In genomic region chrX:23764183-23764582, GRCh38 we compare ENCODE assay signal across 36 cellular contexts.
"Had no signal": no experiment of that assay in that cellular context is flagged by ENCODE, and none has a peak within 500 bp of the region (broad histone marks: within the 10 kb centered on the region; RNA-seq: fewer than 3 reads in every experiment).

No MANE protein-coding gene starts in this region.

- H3K27ac ChIP-seq: KMS-11, RWPE1, VCaP had no signal

- H3K4me2 ChIP-seq: KMS-11 had no signal

- ATAC-seq: activated CD8-positive, alpha-beta memory T cell treated with anti-CD3 and anti-CD28 coated beads, Interleukin-2, amount 10 ng/mL, durations not matched to agents 7 days and 5 days; activated naive CD8-positive, alpha-beta T cell treated with anti-CD3 and anti-CD28 coated beads, Interleukin-2, amount 50 U/mL, for 24 hours; PC-3; Right ventricle myocardium inferior; SK-N-SH treated with all-trans-retinoic acid at 6 μM for 48 hours had no signal

- H3K27ac Mint-ChIP-seq: activated B cell treated with CpG ODN at 0.5 μM for 24 hours; activated CD4-positive, alpha-beta memory T cell treated with anti-CD3 and anti-CD28 coated beads for 36 hours; activated CD8-positive, alpha-beta memory T cell treated with anti-CD3 and anti-CD28 coated beads, Interleukin-2, amount 10 ng/mL, durations not matched to agents 7 days and 5 days; activated naive CD4-positive, alpha-beta T cell treated with anti-CD3 and anti-CD28 coated beads, Interleukin-2, amount 10 ng/mL, durations not matched to agents 7 days and 5 days; activated naive CD8-positive, alpha-beta T cell; activated naive CD8-positive, alpha-beta T cell treated with anti-CD3 and anti-CD28 coated beads, Interleukin-2, amount 50 U/mL, for 24 hours had no signal

- H3K4me3 Mint-ChIP-seq: activated B cell treated with CpG ODN at 0.5 μM for 24 hours; activated CD4-positive, alpha-beta memory T cell treated with anti-CD3 and anti-CD28 coated beads for 36 hours; activated CD8-positive, alpha-beta memory T cell treated with anti-CD3 and anti-CD28 coated beads, Interleukin-2, amount 10 ng/mL, durations not matched to agents 7 days and 5 days; activated naive CD4-positive, alpha-beta T cell treated with anti-CD3 and anti-CD28 coated beads, Interleukin-2, amount 10 ng/mL, durations not matched to agents 7 days and 5 days; activated naive CD8-positive, alpha-beta T cell; activated naive CD8-positive, alpha-beta T cell treated with anti-CD3 and anti-CD28 coated beads, Interleukin-2, amount 50 U/mL, for 24 hours; brain had no signal

- H3K9me3 Mint-ChIP-seq: activated B cell treated with CpG ODN at 0.5 μM for 24 hours; activated CD4-positive, alpha-beta memory T cell treated with anti-CD3 and anti-CD28 coated beads for 36 hours; activated naive CD4-positive, alpha-beta T cell treated with anti-CD3 and anti-CD28 coated beads, Interleukin-2, amount 10 ng/mL, durations not matched to agents 7 days and 5 days; activated naive CD8-positive, alpha-beta T cell treated with anti-CD3 and anti-CD28 coated beads, Interleukin-2, amount 50 U/mL, for 24 hours had no signal

- DNase-seq: activated B cell treated with CpG ODN at 0.5 μM for 24 hours; activated CD4-positive, alpha-beta memory T cell treated with anti-CD3 and anti-CD28 coated beads for 36 hours; activated CD4-positive, alpha-beta T cell treated with anti-CD3 and anti-CD28 coated beads for 4 hours; activated CD4-positive, alpha-beta T cell treated with anti-CD3 and anti-CD28 coated beads, Interleukin-2, amount 50 U/mL, for 1 hour; activated CD4-positive, CD25-positive, alpha-beta regulatory T cell treated with anti-CD3 and anti-CD28 coated beads, Interleukin-2, amount 50 U/mL, for 72 hours; activated CD8-positive, alpha-beta memory T cell treated with anti-CD3 and anti-CD28 coated beads for 24 hours; activated CD8-positive, alpha-beta memory T cell treated with anti-CD3 and anti-CD28 coated beads, Interleukin-2, amount 10 ng/mL, durations not matched to agents 7 days and 5 days; activated CD8-positive, alpha-beta memory T cell treated with anti-CD3 and anti-CD28 coated beads, Interleukin-2, amount 50 U/mL, for 48 hours; activated effector memory CD4-positive, alpha-beta T cell treated with Interleukin-2 at 50 U/mL for 16 hours; activated naive CD4-positive, alpha-beta T cell treated with anti-CD3 and anti-CD28 coated beads, Interleukin-2, amount 10 ng/mL, durations not matched to agents 7 days and 5 days; activated naive CD8-positive, alpha-beta T cell treated with anti-CD3 and anti-CD28 coated beads, Interleukin-2, amount 50 U/mL, for 24 hours; activated T-cell treated with anti-CD3 and anti-CD28 coated beads, Interleukin-2, amount 50 U/mL, for 48 hours; anterior cingulate cortex; MM.1S; MV-4-11; NCI-H1436 treated with DMSO at 0.1 percent for 48 hours; NCI-H1694 treated with DMSO at 0.1 percent for 48 hours; NCI-H2171; NCI-H510A; NCI-H526; NCI-H748 treated with DMSO at 0.1 percent for 48 hours; NK-92 treated with Interleukin-12 subunit alpha and Interleukin-12 subunit beta, amount 100 ng/mL, for 24 hours; PC-3; SIG-M5; T-helper 1 cell; T-helper 2 cell; T-helper 9 cell had no signal

- H3K36me3 Mint-ChIP-seq: activated CD4-positive, alpha-beta memory T cell treated with anti-CD3 and anti-CD28 coated beads for 36 hours; activated CD8-positive, alpha-beta memory T cell treated with anti-CD3 and anti-CD28 coated beads, Interleukin-2, amount 10 ng/mL, durations not matched to agents 7 days and 5 days; activated naive CD4-positive, alpha-beta T cell treated with anti-CD3 and anti-CD28 coated beads, Interleukin-2, amount 10 ng/mL, durations not matched to agents 7 days and 5 days; activated naive CD8-positive, alpha-beta T cell; brain had no signal

- FAIRE-seq: bronchial epithelial cell, RCC 7860 had no signal

- H3K9ac ChIP-seq: KMS-11 had no signal

- H3K4me1 Mint-ChIP-seq: activated B cell treated with CpG ODN at 0.5 μM for 24 hours; activated CD8-positive, alpha-beta memory T cell treated with anti-CD3 and anti-CD28 coated beads, Interleukin-2, amount 10 ng/mL, durations not matched to agents 7 days and 5 days; activated naive CD4-positive, alpha-beta T cell treated with anti-CD3 and anti-CD28 coated beads, Interleukin-2, amount 10 ng/mL, durations not matched to agents 7 days and 5 days; activated naive CD8-positive, alpha-beta T cell treated with anti-CD3 and anti-CD28 coated beads, Interleukin-2, amount 50 U/mL, for 24 hours; brain had no signal

- H3K27me3 Mint-ChIP-seq: activated B cell treated with CpG ODN at 0.5 μM for 24 hours; activated CD4-positive, alpha-beta memory T cell treated with anti-CD3 and anti-CD28 coated beads for 36 hours; activated CD8-positive, alpha-beta memory T cell treated with anti-CD3 and anti-CD28 coated beads, Interleukin-2, amount 10 ng/mL, durations not matched to agents 7 days and 5 days; activated naive CD4-positive, alpha-beta T cell treated with anti-CD3 and anti-CD28 coated beads, Interleukin-2, amount 10 ng/mL, durations not matched to agents 7 days and 5 days; activated naive CD8-positive, alpha-beta T cell; activated naive CD8-positive, alpha-beta T cell treated with anti-CD3 and anti-CD28 coated beads, Interleukin-2, amount 50 U/mL, for 24 hours; brain had no signal
